In genomic region chr6:39758905-39759605, GRCh38 we compare ENCODE assay signal across 22 cellular contexts. TPM values are rescaled to one million over a fixed set of nuclear protein-coding genes. Genes with fewer than 3 reads are reported as not detected.
DNase-seq lines count a peak whose midpoint lies in the region; ATAC-seq, FAIRE-seq and TF ChIP-seq lines count a peak whose summit lies in the region.
"Had no signal": no experiment of that assay in that cellular context is flagged by ENCODE, and none has a peak within 500 bp of the region (broad histone marks: within the 10 kb centered on the region; RNA-seq: fewer than 3 reads in every experiment).

No MANE protein-coding gene starts in this region.

- no peak overlapping the region for H3K4me3 ChIP-seq in Jurkat, Clone E6-1 (ENCODE audit: low read length)
- H3K4me3 ChIP-seq in bronchial epithelial cell (ENCODE audit: low read depth, low read length), result no peak overlapping the region

- ATAC-seq in GM19397 (IDR thresholded peaks at IDR 0.05; ENCODE audit: unreplicated experiment), result no peak
- ATAC-seq: HCT116 had no signal

- FAIRE-seq in bronchial epithelial cell (lab: Jason Lieb, UNC), result no peak
- FAIRE-seq: A204.1, D721Med, GM12892, GM18507 had no signal

- H3K27me3 ChIP-seq in bronchial epithelial cell (ENCODE audit: control insufficient read depth, insufficient read depth, low read length), result no peaks in the 10 kb centered on the region
- H3K27me3 ChIP-seq: BE2C had no signal

- no peak for TF ChIP-seq CTCF in bronchial epithelial cell (IDR thresholded peaks at IDR 0.05; ENCODE audit: insufficient read depth, low read length, severe bottlenecking)

- no peaks in the 10 kb centered on the region for H3K36me3 ChIP-seq in bronchial epithelial cell (ENCODE audit: control insufficient read depth, insufficient read depth, low read length)
- H3K36me3 ChIP-seq: BE2C had no signal

- DNase-seq in Jurkat, Clone E6-1 (ENCODE audit: low read depth, low spot score), result peak; percentile 37
- peak; percentile 72 for DNase-seq in NCI-H226
- DNase-seq in bronchial epithelial cell (ENCODE audit: low read depth), result peak; percentile 1
- DNase-seq in superior temporal gyrus (ENCODE audit: extremely low spot score), result no peak
- no peak for DNase-seq in NCI-H1092 treated with DMSO at 0.1 percent for 48 hours (lab: John Stamatoyannopoulos, UW)
- DNase-seq: ACHN; BE2C; C1 segment of cervical spinal cord; Caco-2; CD4-positive, CD25-positive, alpha-beta regulatory T cell; CD8-positive, alpha-beta memory T cell; GDM1; GOT3; H7; HFFc6; IMR-90 had no signal

RNA-seq across cellular contexts. Expression of gene DAAM2, which starts 33.1 kb away (rescaled TPM):
- polyA plus RNA-seq in Jurkat, Clone E6-1 (2012; ENCODE audit: insufficient read depth, insufficient read length), result 1.3 TPM
- under 0.01 and 0.13 TPM in 2 replicates for total RNA-seq in bronchial epithelial cell
- total RNA-seq: Caco-2; CD4-positive, CD25-positive, alpha-beta regulatory T cell; CD8-positive, alpha-beta memory T cell had no signal
- polyA plus RNA-seq: CD4-positive, CD25-positive, alpha-beta regulatory T cell; CD8-positive, alpha-beta memory T cell had no signal

RNA-seq across cellular contexts. Expression of gene KIF6, which starts 33.8 kb away (rescaled TPM):
- 1.8 TPM for polyA plus RNA-seq in Jurkat, Clone E6-1 (2012; ENCODE audit: insufficient read depth, insufficient read length)
- total RNA-seq in bronchial epithelial cell, result not detected in 2 replicates
- total RNA-seq: Caco-2; CD4-positive, CD25-positive, alpha-beta regulatory T cell; HFFc6 had no signal
- polyA plus RNA-seq: CD4-positive, CD25-positive, alpha-beta regulatory T cell had no signal

Comparison
In these comparisons a context has a peak if more than half of its experiments do, and no peak if none do; other contexts are left out.
1. DNase-seq: peak in Jurkat, Clone E6-1 (single experiment), NCI-H226 (single experiment) and bronchial epithelial cell (single experiment); none in superior temporal gyrus (single experiment) and NCI-H1092 treated with DMSO at 0.1 percent for 48 hours (single experiment).